ENCODE assay signal across 8 cellular contexts in the genomic region with DNA sequence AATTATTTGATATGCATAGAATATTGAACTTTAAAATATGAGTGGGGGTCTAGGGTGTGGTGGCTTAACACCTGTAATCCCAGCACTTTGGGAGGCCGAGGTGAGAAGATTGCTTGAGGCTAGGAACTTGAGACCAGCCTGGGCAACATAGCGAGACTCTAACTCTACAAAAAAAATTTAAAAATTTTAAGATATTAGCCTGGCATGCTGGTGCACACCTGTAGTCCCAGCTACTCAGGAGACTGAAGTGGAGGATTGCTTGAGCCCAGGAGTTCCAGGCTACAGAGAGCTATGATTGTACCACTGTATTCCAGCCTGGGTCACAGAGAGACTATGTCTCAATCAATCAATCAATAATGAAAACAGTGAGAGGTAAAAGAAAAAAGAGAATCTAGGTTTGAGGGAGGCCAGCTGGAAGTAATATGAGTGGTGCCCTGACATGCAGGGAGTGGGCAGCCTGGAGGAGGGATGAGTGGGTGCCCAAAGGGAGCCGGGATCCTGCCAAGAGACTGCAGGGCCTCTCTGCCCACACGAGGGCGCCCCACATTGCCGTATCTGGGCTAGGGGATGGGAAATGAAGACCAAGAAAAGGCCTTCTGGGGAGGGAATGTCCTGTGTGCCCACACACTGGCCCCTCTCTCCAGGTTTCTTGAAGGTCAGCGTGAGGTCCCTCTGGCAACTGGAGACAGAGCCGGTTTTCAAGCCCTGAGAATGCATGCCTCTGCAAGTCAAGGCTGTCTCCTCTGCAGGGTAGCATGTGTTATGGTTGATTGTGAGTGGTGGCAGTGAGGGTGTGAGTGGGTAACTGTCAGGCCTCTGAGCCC.
DNase-seq lines count a peak whose midpoint lies in the region; ATAC-seq and TF ChIP-seq lines count a peak whose summit lies in the region.

No MANE protein-coding gene starts in this region.

- no peaks in the 10 kb centered on the region for H3K9me2 ChIP-seq in GM23248 (ENCODE audit: insufficient read depth)

- no peaks in the 10 kb centered on the region for H3K9me3 Mint-ChIP-seq in CD4-positive, alpha-beta T cell

- no peaks in the 10 kb centered on the region for H3K9me3 ChIP-seq in CD4-positive, alpha-beta T cell (ENCODE audit: control insufficient read depth, low read length)
- H3K9me3 ChIP-seq in GM23248 (ENCODE audit: low read depth) (no peaks in the 10 kb centered on the region), mammary epithelial cell (replicated peaks; ENCODE audit: insufficient read depth, low read length) (no peaks in the 10 kb centered on the region)

- no peak overlapping the region for H3K27ac ChIP-seq in CD4-positive, alpha-beta T cell (ENCODE audit: low read depth, low read length)
- H3K27ac ChIP-seq in GM23248: no peak overlapping the region
- no peak overlapping the region for H3K27ac ChIP-seq in mammary epithelial cell (ENCODE audit: insufficient read depth, low read depth, low read length)

- H3K36me3 ChIP-seq in GM23248 (ENCODE audit: low read depth): no peaks in the 10 kb centered on the region
- no peaks in the 10 kb centered on the region for H3K36me3 ChIP-seq in mammary epithelial cell (ENCODE audit: insufficient read depth, low read length)

- WGBS in GM23248 (ENCODE audit: low coverage in 1 of 2, low lambda C conversion rate in 2 of 2, missing lambda C conversion rate in 2 of 2), 2 experiments: 24 to 25% methylated on average over 8 of the region's 8 CpGs
- 37% methylated on average over 4 of the region's 8 CpGs for WGBS in mammary epithelial cell (ENCODE audit: low coverage, missing lambda C conversion rate)

- H3K27ac Mint-ChIP-seq in CD4-positive, alpha-beta T cell: no peak overlapping the region

- peak; percentile 28 to 66 (median 38) for DNase-seq in CD4-positive, alpha-beta T cell
- peak; percentile 88 for DNase-seq in GM23248
- DNase-seq in NCI-H2029 treated with DMSO at 0.1 percent for 48 hours (lab: John Stamatoyannopoulos, UW): peak; percentile 22
- peak; percentile 62 for DNase-seq in mammary epithelial cell
- peak; percentile 91 for DNase-seq in islet precursor cell
- peak; percentile 7 to 35 for DNase-seq in stimulated activated CD4-positive, alpha-beta T cell treated with anti-CD3 and anti-CD28 coated beads, Interleukin-1b, Interleukin-23, amount 100 ng/mL, for 1 hour (ENCODE audit: low read depth in 2 of 2)

- H3F3A ChIP-seq in GM23248 (ENCODE audit: insufficient read depth): no peaks in the 10 kb centered on the region

- H3K4me3 ChIP-seq in GM23248 (no peak overlapping the region), WI38 (ENCODE audit: low read depth, low read length) (no peak overlapping the region), mammary epithelial cell (replicated peaks in 1 of 3; ENCODE audit: insufficient read depth in 1 of 3, low read depth in 2 of 3, low read length in 3 of 3) (no peak overlapping the region)

- no peaks in the 10 kb centered on the region for H3K27me3 ChIP-seq in CD4-positive, alpha-beta T cell (ENCODE audit: control insufficient read depth, insufficient read depth, low read length)
- H3K27me3 ChIP-seq in GM23248 (replicated peaks; ENCODE audit: insufficient read depth) (no peaks in the 10 kb centered on the region), mammary epithelial cell (ENCODE audit: insufficient read depth, low read length) (no peaks in the 10 kb centered on the region)

- no peaks in the 10 kb centered on the region for H3K4me1 Mint-ChIP-seq in CD4-positive, alpha-beta T cell (ENCODE audit: low read depth)

- CTCF ChIA-PET in CD4-positive, alpha-beta T cell (lab: Charles Lee): no interaction called here
- CTCF ChIA-PET in mammary epithelial cell (lab: Charles Lee; ENCODE audit: low non-redundant PET): interaction anchor here (0.5 to 0.7 kb wide), 5 partner anchors 56 to 234 kb away, joined by 3 to 5 read pairs (median 4); no protein-coding TSS in a partner anchor

- peak overlapping the region; percentile 48 for H2AFZ ChIP-seq in GM23248
- H2AFZ ChIP-seq in mammary epithelial cell (ENCODE audit: low read depth, low read length): peak overlapping the region; percentile 72

- peak; percentile 68 for TF ChIP-seq CTCF in CD4-positive, alpha-beta T cell (IDR thresholded peaks at IDR 0.05)
- TF ChIP-seq CTCF in WI38 (IDR thresholded peaks at IDR 0.05; ENCODE audit: low read depth, low read length) (peak; percentile 88), mammary epithelial cell (conservative IDR thresholded peaks at IDR 0.05 in 1 of 2, IDR thresholded peaks at IDR 0.05 in 1 of 2; ENCODE audit: extremely low read depth in 1 of 2, insufficient read depth in 1 of 2, low read depth in 1 of 2, low read length in 2 of 2) (peak; percentile 95 to 96)

- H3K9ac ChIP-seq in GM23248 (no peak overlapping the region), mammary epithelial cell (ENCODE audit: insufficient read depth, low read length) (no peak overlapping the region)

- H3K4me1 ChIP-seq in GM23248 (ENCODE audit: insufficient read depth) (0 out of 2 replicates have a peak, but pooled peaks cover 3% of the 10 kb centered on the region), mammary epithelial cell (ENCODE audit: insufficient read depth, low read length) (peaks cover 9% of the 10 kb centered on the region)

- no peak overlapping the region for H3K4me3 Mint-ChIP-seq in CD4-positive, alpha-beta T cell

- peaks cover 7% of the 10 kb centered on the region for H3K27me3 Mint-ChIP-seq in CD4-positive, alpha-beta T cell

- H4K20me1 ChIP-seq in GM23248 (ENCODE audit: insufficient read depth): no peaks in the 10 kb centered on the region
- H4K20me1 ChIP-seq in mammary epithelial cell (ENCODE audit: insufficient read depth, low read length): no peaks in the 10 kb centered on the region

- ATAC-seq in CD4-positive, alpha-beta T cell (ENCODE audit: poor library complexity): peak; percentile 54
- ATAC-seq in GM21786 (IDR thresholded peaks at IDR 0.05; ENCODE audit: unreplicated experiment): no peak

- in situ Hi-C loops in GM23248 (cut with MboI) (no loop called here), mammary epithelial cell (cut with MboI; ENCODE audit: low sequenced_read_pairs in 2 of 2) (loop anchor here (5.0 kb wide), 2 partner anchors 92 to 233 kb away; partner anchors contain the start of gene PPM1J (in 2 of the 2))

- H3K79me2 ChIP-seq in GM23248 (ENCODE audit: insufficient read depth) (no peaks in the 10 kb centered on the region), mammary epithelial cell (ENCODE audit: insufficient read depth, low read length) (no peaks in the 10 kb centered on the region)

- H3K36me3 Mint-ChIP-seq in CD4-positive, alpha-beta T cell (ENCODE audit: low read depth): no peaks in the 10 kb centered on the region

- no TSS peak for BruUV-seq in mammary epithelial cell (replicated peaks; lab: Mats Ljungman, UMichigan)

- POLR2A ChIA-PET in CD4-positive, alpha-beta T cell (lab: Charles Lee): no interaction called here

- H3K4me2 ChIP-seq in GM23248 (ENCODE audit: unreplicated experiment) (no peak overlapping the region), mammary epithelial cell (ENCODE audit: insufficient read depth, low read depth, low read length) (no peak overlapping the region)

- dilution Hi-C loops in mammary epithelial cell (cut with HindIII; ENCODE audit: low sequenced_read_pairs): loop anchor here (5.0 kb wide), 1 partner anchor 63 kb away; no protein-coding TSS in a partner anchor

- intact Hi-C loops in CD4-positive, alpha-beta T cell (cut with DNase I, micrococcal nuclease): loop anchor here (5.0 to 10.0 kb wide), 2 partner anchors 414 to 1473 kb away; partner anchors contain the start of gene CTTNBP2NL (in 1 of the 2)
- intact Hi-C loops in mammary epithelial cell (cut with micrococcal nuclease): loop anchor here (1.0 to 2.0 kb wide), 5 partner anchors 59 to 264 kb away; partner anchors contain the start of gene LRIG2

Comparison
In these comparisons a context has a peak if more than half of its experiments do, and no peak if none do; other contexts are left out.
1. DNase-seq: peak in every context shown above with its lines; median percentile 91 in islet precursor cell; 88 in GM23248; 62 in mammary epithelial cell; 38 in CD4-positive, alpha-beta T cell; 22 in NCI-H2029 treated with DMSO at 0.1 percent for 48 hours; 21 in stimulated activated CD4-positive, alpha-beta T cell treated with anti-CD3 and anti-CD28 coated beads, Interleukin-1b, Interleukin-23, amount 100 ng/mL, for 1 hour.